In genomic region chr6:143682805-143683204, GRCh38 we compare ENCODE assay signal across 8 cellular contexts.
"Had no signal": no experiment of that assay in that cellular context is flagged by ENCODE, and none has a peak within 500 bp of the region (broad histone marks: within the 10 kb centered on the region; RNA-seq: fewer than 3 reads in every experiment).

No MANE protein-coding gene starts in this region.

- H2AFZ ChIP-seq: GM23248 had no signal

- ATAC-seq: HCT116 had no signal

- FAIRE-seq: HTR-8/SVneo had no signal

- H3K27ac ChIP-seq: GM23248 had no signal

- H3K36me3 ChIP-seq: HAP-1 had no signal

- DNase-seq: GM23248, GOT3, H7, IMR-90, KG1 had no signal

- H3K9ac ChIP-seq: GM23248 had no signal

- H3K4me3 ChIP-seq: GM23248, HAP-1 had no signal

- H3K9me3 ChIP-seq: HAP-1 had no signal
